Comparison of ENCODE assay signal across 22 cellular contexts in the genomic region with DNA sequence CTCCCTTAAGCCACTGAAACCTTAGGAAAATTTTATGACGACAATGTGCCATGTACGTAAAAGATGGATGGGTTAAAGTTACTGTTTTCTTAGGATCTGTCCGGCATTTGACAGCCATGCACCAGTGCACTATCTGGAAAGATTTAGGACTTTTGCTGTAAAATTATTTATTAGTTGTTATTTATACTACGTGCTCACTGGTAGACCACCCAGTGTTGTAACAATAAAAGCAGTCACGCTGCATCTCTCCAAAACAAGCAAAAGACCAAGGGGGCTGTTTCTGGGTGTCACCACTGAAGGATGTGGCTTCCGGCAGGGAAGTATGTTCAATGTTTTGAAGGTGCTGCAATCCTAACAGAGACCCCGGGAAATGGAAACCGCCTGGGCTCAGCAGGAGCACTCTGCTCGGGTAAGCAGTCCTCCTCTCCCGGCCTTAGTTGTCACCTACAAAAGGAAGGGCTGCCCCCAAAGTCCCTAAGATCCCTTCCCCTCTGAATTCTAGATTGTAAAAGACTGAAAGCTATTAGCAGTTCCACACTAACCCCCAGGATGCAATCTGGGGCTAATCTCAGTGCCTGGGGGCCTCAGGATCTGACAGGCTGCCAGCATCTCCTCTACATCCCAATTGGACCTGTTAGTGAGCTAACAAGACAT. TPM values are rescaled to one million over a fixed set of nuclear protein-coding genes. Genes with fewer than 3 reads are reported as not detected.
DNase-seq lines count a peak whose midpoint lies in the region; ATAC-seq and TF ChIP-seq lines count a peak whose summit lies in the region.
"Had no signal": no experiment of that assay in that cellular context is flagged by ENCODE, and none has a peak within 500 bp of the region (broad histone marks: within the 10 kb centered on the region; RNA-seq: fewer than 3 reads in every experiment).

No MANE protein-coding gene starts in this region.

- H4K20me1 ChIP-seq in Karpas-422 (ENCODE audit: insufficient read depth, low read depth, low read length): no peaks in the 10 kb centered on the region

- intact Hi-C loops in upper lobe of right lung (cut with DNase I): no loop called here

- no peaks in the 10 kb centered on the region for H3K9me3 ChIP-seq in Karpas-422 (ENCODE audit: low read length)
- no peaks in the 10 kb centered on the region for H3K9me3 ChIP-seq in upper lobe of right lung
- H3K9me3 ChIP-seq: A549, Caco-2, Peyer's patch had no signal

- H3K4me1 ChIP-seq in Karpas-422 (ENCODE audit: low read length): no peaks in the 10 kb centered on the region
- H3K4me1 ChIP-seq in upper lobe of right lung: no peaks in the 10 kb centered on the region
- H3K4me1 ChIP-seq: A549, Caco-2, Peyer's patch had no signal

- H3K4me3 Mint-ChIP-seq in nephron: no peak overlapping the region
- H3K4me3 Mint-ChIP-seq: CD4-positive, alpha-beta T cell had no signal

- ATAC-seq in esophagus mucosa (peak; percentile 47), GM18517 (IDR thresholded peaks at IDR 0.05; ENCODE audit: unreplicated experiment) (no peak), upper lobe of right lung (no peak), GM18873 (IDR thresholded peaks at IDR 0.05; ENCODE audit: low FRiP score, unreplicated experiment) (no peak)
- ATAC-seq: A549, HepG2, Right ventricle myocardium inferior had no signal

- peaks cover 17% of the 10 kb centered on the region for H3K9me3 Mint-ChIP-seq in nephron

- no peaks in the 10 kb centered on the region for H3K27me3 ChIP-seq in Karpas-422 (ENCODE audit: low read length)
- no peaks in the 10 kb centered on the region for H3K27me3 ChIP-seq in upper lobe of right lung
- H3K27me3 ChIP-seq: Peyer's patch had no signal

- H3K27ac Mint-ChIP-seq in nephron: peak overlapping the region; percentile 20 to 82 (median 68)
- H3K27ac Mint-ChIP-seq: CD4-positive, alpha-beta T cell had no signal

- no peaks in the 10 kb centered on the region for H3K36me3 ChIP-seq in Karpas-422 (ENCODE audit: insufficient read depth, low read length)
- no peaks in the 10 kb centered on the region for H3K36me3 ChIP-seq in upper lobe of right lung
- H3K36me3 ChIP-seq: Peyer's patch had no signal

- H3K27ac ChIP-seq in Karpas-422 (ENCODE audit: low read length) (no peak overlapping the region), upper lobe of right lung (no peak overlapping the region)
- H3K27ac ChIP-seq: A549, Peyer's patch had no signal

- no peaks in the 10 kb centered on the region for H3K9me2 ChIP-seq in Karpas-422 (replicated peaks; ENCODE audit: insufficient read depth, low read length)

- H2AFZ ChIP-seq in Karpas-422 (ENCODE audit: low read length): no peak overlapping the region

- H3K36me3 Mint-ChIP-seq in nephron (ENCODE audit: low read depth): peaks cover 10% of the 10 kb centered on the region

- H3K27me3 Mint-ChIP-seq in nephron (ENCODE audit: low read depth): peaks cover 14% of the 10 kb centered on the region

- no peak overlapping the region for H3K9ac ChIP-seq in Karpas-422 (ENCODE audit: low read length)

- H3K4me2 ChIP-seq in Karpas-422 (ENCODE audit: low read depth, low read length, poor library complexity, severe bottlenecking): no peak overlapping the region
- H3K4me2 ChIP-seq: A549 had no signal

- peak; percentile 8 for DNase-seq in ELF-1 (ENCODE audit: low read depth, low spot score)
- peak; percentile 25 for DNase-seq in Karpas-422
- no peak for DNase-seq in DMS79 (lab: John Stamatoyannopoulos, UW)
- no peak for DNase-seq in upper lobe of right lung
- DNase-seq: CD4-positive, alpha-beta T cell; DMS153; EL; KG1; NCI-H1417 treated with DMSO at 0.1 percent for 48 hours; NCI-H1930; NCI-H2171; NCI-H526; NK-92 treated with Interleukin-12 subunit alpha and Interleukin-12 subunit beta, amount 100 ng/mL, for 24 hours; Peyer's patch had no signal

- no peaks in the 10 kb centered on the region for H3K79me2 ChIP-seq in Karpas-422 (ENCODE audit: low read length)

- peaks cover 13% of the 10 kb centered on the region for H3K4me1 Mint-ChIP-seq in nephron

- H3K4me3 ChIP-seq in Karpas-422 (ENCODE audit: low read length) (no peak overlapping the region), upper lobe of right lung (no peak overlapping the region)
- H3K4me3 ChIP-seq: A549, Peyer's patch had no signal

- TF ChIP-seq CTCF in nephron (IDR thresholded peaks at IDR 0.05; ENCODE audit: unreplicated experiment in 3 of 3) (no peak), upper lobe of right lung (IDR thresholded peaks at IDR 0.05) (no peak)

RNA-seq across cellular contexts. Expression of gene SAXO1, which starts 38.6 kb away (rescaled TPM):
- not detected in 2 replicates for total RNA-seq in Karpas-422 (2014; rRNA removed; shearing (Covaris generic); ENCODE audit: low replicate concordance)
- total RNA-seq in esophagus mucosa (not detected), upper lobe of right lung (0.12 TPM)
- total RNA-seq: HepG2, Peyer's patch, Right ventricle myocardium inferior had no signal

RNA-seq across cellular contexts. Expression of gene RRAGA, which starts 54.8 kb away (rescaled TPM):
- 23.8 and 32.0 TPM in 2 replicates for total RNA-seq in Karpas-422 (2014; rRNA removed; shearing (Covaris generic); ENCODE audit: low replicate concordance)
- total RNA-seq in esophagus mucosa (56.1 TPM), upper lobe of right lung (71.4 TPM)

Comparison
In these comparisons a context has a peak if more than half of its experiments do, and no peak if none do; other contexts are left out.
1. DNase-seq: peak in ELF-1 (single experiment) and Karpas-422 (single experiment); none in DMS79 (single experiment) and upper lobe of right lung (single experiment).